28 cellular contexts compared by ENCODE assay signal in the genomic region with DNA sequence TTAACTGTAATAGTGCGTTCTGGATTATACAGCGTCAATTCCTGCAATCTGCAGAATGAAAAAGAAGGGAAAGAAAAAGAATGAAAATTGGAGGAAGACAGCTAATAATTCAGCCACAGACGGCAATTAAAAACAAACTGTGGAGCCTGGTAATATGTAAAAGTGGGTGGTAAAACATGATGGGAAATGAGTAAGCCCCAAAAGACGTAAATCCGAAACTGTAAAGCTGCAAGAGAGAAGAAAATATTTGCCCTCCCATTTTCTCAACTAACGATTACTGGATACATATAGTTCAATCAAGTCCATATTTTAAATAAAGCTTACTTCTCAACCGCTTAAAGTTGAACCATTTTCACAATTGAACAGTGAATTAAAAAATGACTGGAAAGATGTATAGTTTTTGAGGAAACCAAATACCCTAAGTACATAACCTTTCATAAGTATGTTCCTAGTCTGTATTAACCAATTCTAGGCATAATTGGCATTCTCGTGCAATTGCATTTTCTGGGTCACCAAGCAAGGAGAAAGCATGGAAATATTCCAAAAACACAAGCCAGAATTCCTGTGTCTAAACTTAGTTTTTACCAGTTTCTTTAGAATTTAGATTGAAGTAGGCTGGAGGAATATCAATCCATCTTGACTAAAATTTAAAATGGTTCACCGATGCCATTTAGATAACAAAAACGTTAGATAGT. TPM values are rescaled to one million over a fixed set of nuclear protein-coding genes. Genes with fewer than 3 reads are reported as not detected.
DNase-seq lines count a peak whose midpoint lies in the region; ATAC-seq, FAIRE-seq and TF ChIP-seq lines count a peak whose summit lies in the region.
"Had no signal": no experiment of that assay in that cellular context is flagged by ENCODE, and none has a peak within 500 bp of the region (broad histone marks: within the 10 kb centered on the region; RNA-seq: fewer than 3 reads in every experiment).

No MANE protein-coding gene starts in this region.

- H3K4me1 ChIP-seq in endothelial cell of umbilical vein (ENCODE audit: control insufficient read depth, extremely low read depth, insufficient read depth, low read length) (peaks cover 62% of the 10 kb centered on the region), body of pancreas (no peaks in the 10 kb centered on the region)
- H3K4me1 ChIP-seq: uterus had no signal

- POLR2A ChIA-PET in endothelial cell of umbilical vein (lab: Charles Lee) = interaction anchor here (1.2 kb wide), 1 partner anchor 9 kb away, joined by 4 read pairs; no protein-coding TSS in a partner anchor

- no peak overlapping the region for H3K9ac ChIP-seq in endothelial cell of umbilical vein (replicated peaks; ENCODE audit: extremely low read depth, insufficient read depth, low read length)

- peak; percentile 50 for DNase-seq in ELR (ENCODE audit: low read depth)
- DNase-seq in RKO (ENCODE audit: low spot score) = peak; percentile 60
- DNase-seq in endothelial cell of umbilical vein (ENCODE audit: low read depth, low spot score) = peak; percentile 26
- DNase-seq in osteocyte (ENCODE audit: extremely low spot score, unreplicated experiment) = no peak
- DNase-seq in body of pancreas = no peak
- DNase-seq in KBM-7 = no peak
- DNase-seq in midbrain (lab: John Stamatoyannopoulos, UW) = no peak
- no peak for DNase-seq in MG63
- DNase-seq: activated CD4-positive, alpha-beta T cell treated with anti-CD3 and anti-CD28 coated beads for 36 hours; activated CD8-positive, alpha-beta T cell treated with anti-CD3 and anti-CD28 coated beads, Interleukin-2, amount 10 ng/mL, durations not matched to agents 7 days and 5 days; anterior cingulate cortex; Calu3; DND-41; dorsolateral prefrontal cortex; left ventricle myocardium superior; naive thymus-derived CD8-positive, alpha-beta T cell; NCI-H1105; NCI-H2029; NCI-H2227 treated with DMSO at 0.1 percent for 48 hours; NCI-H748 treated with DMSO at 0.1 percent for 48 hours; stimulated activated naive CD4-positive, alpha-beta T cell; uterus had no signal

- no TSS peak for BruUV-seq in endothelial cell of umbilical vein (replicated peaks; lab: Mats Ljungman, UMichigan)

- H3K27me3 Mint-ChIP-seq in osteocyte (ENCODE audit: unreplicated experiment) = no peaks in the 10 kb centered on the region
- H3K27me3 Mint-ChIP-seq: activated CD4-positive, alpha-beta T cell treated with anti-CD3 and anti-CD28 coated beads for 36 hours had no signal

- H3K9me1 ChIP-seq in endothelial cell of umbilical vein (replicated peaks; ENCODE audit: control insufficient read depth, extremely low read depth, insufficient read depth, low read length) = no peaks in the 10 kb centered on the region

- peak; percentile 53 for FAIRE-seq in endothelial cell of umbilical vein (lab: Jason Lieb, UNC)
- FAIRE-seq: HepG2, keratinocyte had no signal

- CTCF ChIA-PET in endothelial cell of umbilical vein (lab: Charles Lee) = interaction anchor here (0.9 to 7.6 kb wide), 4 partner anchors 9 to 120 kb away, joined by 3 to 67 read pairs (median 5); no protein-coding TSS in a partner anchor

- H3K4me3 Mint-ChIP-seq in osteocyte (ENCODE audit: unreplicated experiment) = no peak overlapping the region
- H3K4me3 Mint-ChIP-seq: activated CD4-positive, alpha-beta T cell treated with anti-CD3 and anti-CD28 coated beads for 36 hours; activated CD8-positive, alpha-beta T cell treated with anti-CD3 and anti-CD28 coated beads, Interleukin-2, amount 10 ng/mL, durations not matched to agents 7 days and 5 days; CD14-positive monocyte; naive thymus-derived CD8-positive, alpha-beta T cell had no signal

- intact Hi-C loops in endothelial cell of umbilical vein (cut with micrococcal nuclease) = no loop called here
- intact Hi-C loops in body of pancreas (cut with DNase I) = no loop called here

- dilution Hi-C loops in endothelial cell of umbilical vein (cut with MboI; ENCODE audit: extremely low pct_ligation_motif_present, low sequenced_read_pairs) = no loop called here

- peaks cover 49% of the 10 kb centered on the region for H3K36me3 Mint-ChIP-seq in osteocyte (ENCODE audit: unreplicated experiment)
- H3K36me3 Mint-ChIP-seq: naive thymus-derived CD8-positive, alpha-beta T cell had no signal

- H3K4me1 Mint-ChIP-seq in osteocyte (ENCODE audit: unreplicated experiment) = peaks cover 61% of the 10 kb centered on the region

- TF ChIP-seq POLR2A in endothelial cell of umbilical vein (IDR thresholded peaks at IDR 0.05; ENCODE audit: low read depth, low read length) = peak; percentile 32
- TF ChIP-seq POLR2A in body of pancreas (IDR thresholded peaks at IDR 0.05) = no peak

- TF ChIP-seq CTCF in endothelial cell of umbilical vein (IDR thresholded peaks at IDR 0.05; ENCODE audit: extremely low read depth in 1 of 2, insufficient read depth in 1 of 2, low read depth in 1 of 2, low read length in 2 of 2) (no peak), osteocyte (IDR thresholded peaks at IDR 0.05) (no peak), body of pancreas (IDR thresholded peaks at IDR 0.05) (no peak)

- H3K9me3 Mint-ChIP-seq in osteocyte (ENCODE audit: unreplicated experiment) = no peaks in the 10 kb centered on the region
- H3K9me3 Mint-ChIP-seq: activated naive CD4-positive, alpha-beta T cell treated with anti-CD3 and anti-CD28 coated beads, Interleukin-2, amount 50 U/mL, for 72 hours; CD14-positive monocyte; naive thymus-derived CD8-positive, alpha-beta T cell had no signal

- peaks cover 83% of the 10 kb centered on the region for H3K79me2 ChIP-seq in endothelial cell of umbilical vein (ENCODE audit: control insufficient read depth, insufficient read depth, low read length)

- H3K27ac Mint-ChIP-seq in osteocyte (ENCODE audit: unreplicated experiment) = peak overlapping the region; percentile 48
- H3K27ac Mint-ChIP-seq: activated CD4-positive, alpha-beta T cell treated with anti-CD3 and anti-CD28 coated beads for 36 hours; activated CD8-positive, alpha-beta T cell treated with anti-CD3 and anti-CD28 coated beads, Interleukin-2, amount 10 ng/mL, durations not matched to agents 7 days and 5 days; activated naive CD4-positive, alpha-beta T cell treated with anti-CD3 and anti-CD28 coated beads, Interleukin-2, amount 50 U/mL, for 72 hours; CD14-positive monocyte had no signal

- ATAC-seq in body of pancreas = no peak
- ATAC-seq: activated CD4-positive, alpha-beta T cell treated with anti-CD3 and anti-CD28 coated beads for 36 hours; activated CD8-positive, alpha-beta T cell treated with anti-CD3 and anti-CD28 coated beads, Interleukin-2, amount 10 ng/mL, durations not matched to agents 7 days and 5 days; activated naive CD4-positive, alpha-beta T cell treated with anti-CD3 and anti-CD28 coated beads, Interleukin-2, amount 50 U/mL, for 72 hours; HepG2; left ventricle myocardium superior; naive thymus-derived CD8-positive, alpha-beta T cell; sciatic nerve had no signal

- H3K36me3 ChIP-seq in endothelial cell of umbilical vein (ENCODE audit: control insufficient read depth in 2 of 2, extremely low read depth in 1 of 2, insufficient read depth in 2 of 2, low read length in 2 of 2) = peaks cover 3 to 33% of the 10 kb centered on the region in 2 experiments
- no peaks in the 10 kb centered on the region for H3K36me3 ChIP-seq in body of pancreas (replicated peaks in 1 of 2; ENCODE audit: insufficient read depth in 1 of 2, low read depth in 2 of 2)
- peaks cover 84% of the 10 kb centered on the region for H3K36me3 ChIP-seq in MG63
- H3K36me3 ChIP-seq: thoracic aorta, uterus had no signal

- 82% methylated on average over 10 of the region's 10 CpGs for WGBS in body of pancreas, 2 donors

- H4K20me1 ChIP-seq in endothelial cell of umbilical vein (replicated peaks; ENCODE audit: control insufficient read depth, extremely low read depth, insufficient read depth, low read length) = no peaks in the 10 kb centered on the region

- H3K27me3 ChIP-seq in endothelial cell of umbilical vein (ENCODE audit: control insufficient read depth in 2 of 2, insufficient read depth in 2 of 2, low read length in 2 of 2) = no peaks in the 10 kb centered on the region
- peaks cover 0 to 7% of the 10 kb centered on the region in 2 donors for H3K27me3 ChIP-seq in body of pancreas
- H3K27me3 ChIP-seq in MG63 = no peaks in the 10 kb centered on the region
- H3K27me3 ChIP-seq: uterus had no signal

- H3K9me3 ChIP-seq in endothelial cell of umbilical vein (replicated peaks; ENCODE audit: control insufficient read depth, insufficient read depth, low read length) (no peaks in the 10 kb centered on the region), body of pancreas (no peaks in the 10 kb centered on the region), MG63 (no peaks in the 10 kb centered on the region)
- H3K9me3 ChIP-seq: thoracic aorta, uterus had no signal

- peak overlapping the region; percentile 5 for H3K4me2 ChIP-seq in endothelial cell of umbilical vein (ENCODE audit: insufficient read depth, low read length)

- H3K27ac ChIP-seq in endothelial cell of umbilical vein (ENCODE audit: insufficient read depth, low read depth, low read length) (peak overlapping the region; percentile 12), body of pancreas (no peak overlapping the region)
- H3K27ac ChIP-seq: dorsolateral prefrontal cortex, thoracic aorta, uterus had no signal

- H2AFZ ChIP-seq in endothelial cell of umbilical vein (ENCODE audit: low read depth, low read length) = no peak overlapping the region

- in situ Hi-C loops in KBM-7 (cut with MboI; ENCODE audit: low pct_unique_long_range_greater_than_20kb, low sequenced_read_pairs) = no loop called here

- H3K4me3 ChIP-seq in endothelial cell of umbilical vein (replicated peaks in 1 of 3; ENCODE audit: insufficient read depth in 1 of 3, low read depth in 1 of 3, low read length in 3 of 3) = peak overlapping the region in 1 of 3 experiments; percentile 19
- H3K4me3 ChIP-seq in body of pancreas = no peak overlapping the region
- H3K4me3 ChIP-seq in MG63 = no peak overlapping the region
- H3K4me3 ChIP-seq: dorsolateral prefrontal cortex, thoracic aorta, uterus had no signal

TF ChIP-seq in endothelial cell of umbilical vein, 7 proteins besides CTCF, POLR2A, EP300 and RAD21 (continues in another document):
- TF ChIP-seq MYC (IDR thresholded peaks at IDR 0.05; ENCODE audit: low read depth, low read length) (no peak), JUN (IDR thresholded peaks at IDR 0.05; ENCODE audit: borderline replicate concordance, insufficient read depth, insufficient read length, low read depth) (no peak), EZH2 (IDR thresholded peaks at IDR 0.05; ENCODE audit: borderline replicate concordance, low read depth, low read length, severe bottlenecking) (no peak)

RNA-seq across cellular contexts. Expression of a gene that starts 44.8 kb away (rescaled TPM):
- total RNA-seq in endothelial cell of umbilical vein (58.4 and 62.6 TPM in 2 replicates), osteocyte (44.8 and 46.2 TPM in 2 replicates), body of pancreas (10 to 100 TPM in 1 of 2 donors, 1 to 10 TPM in 1; 6.3 to 57.9 TPM)
- 53.4 and 68.0 TPM in 2 replicates for polyA plus RNA-seq in endothelial cell of umbilical vein
- polyA plus RNA-seq in endothelial cell of umbilical vein (2011; cell fraction: cytosol; rRNA removed) = 47.7 and 57.8 TPM in 2 replicates
- polyA plus RNA-seq in endothelial cell of umbilical vein (2011; cell fraction: nucleus; rRNA removed) = 20.9 and 26.8 TPM in 2 replicates
- polyA plus RNA-seq in endothelial cell of umbilical vein (2012) = 42.5 and 45.7 TPM in 2 replicates
- 22.1 and 25.1 TPM in 2 replicates for polyA minus RNA-seq in endothelial cell of umbilical vein
- 47.5 TPM for polyA minus RNA-seq in endothelial cell of umbilical vein (2011; cell fraction: cytosol; rRNA and poly(A)+ RNA removed)
- polyA minus RNA-seq in endothelial cell of umbilical vein (2011; cell fraction: nucleus; rRNA and poly(A)+ RNA removed) = 6.4 and 7.0 TPM in 2 replicates
- 70.8 and 163 TPM in 2 replicates for total RNA-seq in MG63 (2014; rRNA removed; shearing (Covaris generic); ENCODE audit: low replicate concordance)

Comparison
In these comparisons a context has a peak if more than half of its experiments do, and no peak if none do; other contexts are left out.
1. DNase-seq: peak in ELR (single experiment), RKO (single experiment) and endothelial cell of umbilical vein (single experiment); none in osteocyte (single experiment), body of pancreas (0 of 4), KBM-7 (single experiment), midbrain (single experiment) and MG63 (single experiment).